ENCODE assay signal across 9 cellular contexts in genomic region chr22:19984201-19984753, GRCh38. TPM values are rescaled to one million over a fixed set of nuclear protein-coding genes. Genes with fewer than 3 reads are reported as not detected.
DNase-seq lines count a peak whose midpoint lies in the region; ATAC-seq and TF ChIP-seq lines count a peak whose summit lies in the region.
"Had no signal": no experiment of that assay in that cellular context is flagged by ENCODE, and none has a peak within 500 bp of the region (broad histone marks: within the 10 kb centered on the region; RNA-seq: fewer than 3 reads in every experiment).

No MANE protein-coding gene starts in this region.

- H3K27me3 Mint-ChIP-seq in activated CD4-positive, alpha-beta T cell treated with anti-CD3 and anti-CD28 coated beads for 36 hours, result no peaks in the 10 kb centered on the region
- peaks cover 5% of the 10 kb centered on the region for H3K27me3 Mint-ChIP-seq in glutamatergic neuron (ENCODE audit: unreplicated experiment)

- H3K27ac Mint-ChIP-seq in activated CD4-positive, alpha-beta T cell treated with anti-CD3 and anti-CD28 coated beads for 36 hours, result no peak overlapping the region
- H3K27ac Mint-ChIP-seq in glutamatergic neuron (ENCODE audit: unreplicated experiment), result peak overlapping the region; percentile 38
- H3K27ac Mint-ChIP-seq: CD4-positive, CD25-positive, alpha-beta regulatory T cell had no signal

- ATAC-seq in activated CD4-positive, alpha-beta T cell treated with anti-CD3 and anti-CD28 coated beads for 36 hours, result peak; percentile 47
- ATAC-seq in SK-N-SH treated with all-trans-retinoic acid at 6 μM for 48 hours, result peak; percentile 55
- ATAC-seq in HG02763 (IDR thresholded peaks at IDR 0.05; ENCODE audit: unreplicated experiment), result no peak
- ATAC-seq in GM19455 (IDR thresholded peaks at IDR 0.05; ENCODE audit: unreplicated experiment), result no peak
- no peak for ATAC-seq in GM21526 (IDR thresholded peaks at IDR 0.05; ENCODE audit: low FRiP score, unreplicated experiment)

- H3K4me1 Mint-ChIP-seq in activated CD4-positive, alpha-beta T cell treated with anti-CD3 and anti-CD28 coated beads for 36 hours, result no peaks in the 10 kb centered on the region
- H3K4me1 Mint-ChIP-seq in glutamatergic neuron (ENCODE audit: low read depth, unreplicated experiment), result peaks cover 2% of the 10 kb centered on the region

- H3K4me3 Mint-ChIP-seq in activated CD4-positive, alpha-beta T cell treated with anti-CD3 and anti-CD28 coated beads for 36 hours, result no peak overlapping the region
- H3K4me3 Mint-ChIP-seq in glutamatergic neuron (ENCODE audit: unreplicated experiment), result no peak overlapping the region

- peaks cover 1% of the 10 kb centered on the region for H3K36me3 Mint-ChIP-seq in activated CD4-positive, alpha-beta T cell treated with anti-CD3 and anti-CD28 coated beads for 36 hours (ENCODE audit: low read depth)
- H3K36me3 Mint-ChIP-seq in glutamatergic neuron (ENCODE audit: unreplicated experiment), result no peaks in the 10 kb centered on the region
- H3K36me3 Mint-ChIP-seq: CD4-positive, CD25-positive, alpha-beta regulatory T cell had no signal

- intact Hi-C loops in activated CD4-positive, alpha-beta T cell treated with anti-CD3 and anti-CD28 coated beads for 36 hours (cut with DNase I, micrococcal nuclease), result loop anchor here in 1 of 2 experiments (10.0 kb wide), 1 partner anchor 471 kb away; no protein-coding TSS in a partner anchor

- no peak for TF ChIP-seq CTCF in glutamatergic neuron (IDR thresholded peaks at IDR 0.05; ENCODE audit: partially characterized antibody, unreplicated experiment)

- POLR2A ChIA-PET in activated CD4-positive, alpha-beta T cell treated with anti-CD3 and anti-CD28 coated beads for 36 hours (lab: Charles Lee), result no interaction called here

- CTCF ChIA-PET in activated CD4-positive, alpha-beta T cell treated with anti-CD3 and anti-CD28 coated beads for 36 hours (lab: Charles Lee), result interaction anchor here (0.7 kb wide), 2 partner anchors 13 to 32 kb away, joined by 3 read pairs; no protein-coding TSS in a partner anchor

- H3K9me3 Mint-ChIP-seq in activated CD4-positive, alpha-beta T cell treated with anti-CD3 and anti-CD28 coated beads for 36 hours (ENCODE audit: low read depth), result no peaks in the 10 kb centered on the region
- peaks cover 4% of the 10 kb centered on the region for H3K9me3 Mint-ChIP-seq in glutamatergic neuron (ENCODE audit: unreplicated experiment)
- H3K9me3 Mint-ChIP-seq: CD4-positive, CD25-positive, alpha-beta regulatory T cell had no signal

- DNase-seq in activated CD4-positive, alpha-beta T cell treated with anti-CD3 and anti-CD28 coated beads for 36 hours, result peak; percentile 50
- no peak for DNase-seq in activated CD4-positive, alpha-beta T cell treated with anti-CD3 and anti-CD28 coated beads for 1 hour
- DNase-seq in glutamatergic neuron, result no peak
- DNase-seq in stromal cell of bone marrow (ENCODE audit: low read depth), result peak; percentile 22
- DNase-seq: CD4-positive, CD25-positive, alpha-beta regulatory T cell had no signal

TF ChIP-seq in SK-N-SH treated with all-trans-retinoic acid at 6 μM for 48 hours, 23 proteins besides CTCF, POLR2A, EP300 and RAD21:
- TF ChIP-seq CREB5 (CRISPR knock-in tag; IDR thresholded peaks at IDR 0.05; ENCODE audit: low read depth) (peak; percentile 51; the same call in 1 of the 2 replicates), ZFP3 (CRISPR knock-in tag; IDR thresholded peaks at IDR 0.05) (no peak)

RNA-seq across cellular contexts. Expression of gene ARVCF, which starts 32.3 kb away (rescaled TPM):
- 1 to 10 TPM; 1.3 to 2.1 TPM for total RNA-seq in activated CD4-positive, alpha-beta T cell treated with anti-CD3 and anti-CD28 coated beads for 36 hours
- 119 TPM for total RNA-seq in glutamatergic neuron (ENCODE audit: unreplicated experiment)

RNA-seq across cellular contexts. Expression of gene TANGO2, which starts 36.6 kb away (rescaled TPM):
- 10 to 100 TPM; 20.3 to 22.8 TPM for total RNA-seq in activated CD4-positive, alpha-beta T cell treated with anti-CD3 and anti-CD28 coated beads for 36 hours
- total RNA-seq in glutamatergic neuron (ENCODE audit: unreplicated experiment), result 31.8 TPM

RNA-seq across cellular contexts. Expression of gene TXNRD2, which starts 42.7 kb away (rescaled TPM):
- 10 to 100 TPM; 24.1 to 25.3 TPM for total RNA-seq in activated CD4-positive, alpha-beta T cell treated with anti-CD3 and anti-CD28 coated beads for 36 hours
- total RNA-seq in glutamatergic neuron (ENCODE audit: unreplicated experiment), result 6.4 TPM

RNA-seq across cellular contexts. Expression of gene COMT, which starts 42.7 kb away (rescaled TPM):
- total RNA-seq in activated CD4-positive, alpha-beta T cell treated with anti-CD3 and anti-CD28 coated beads for 36 hours, result 10 to 100 TPM; 63.5 to 78.5 TPM
- 34.8 TPM for total RNA-seq in glutamatergic neuron (ENCODE audit: unreplicated experiment)

Comparison
In these comparisons a context has a peak if more than half of its experiments do, and no peak if none do; other contexts are left out.
1. DNase-seq: peak in activated CD4-positive, alpha-beta T cell treated with anti-CD3 and anti-CD28 coated beads for 36 hours (single experiment) and stromal cell of bone marrow (single experiment); none in activated CD4-positive, alpha-beta T cell treated with anti-CD3 and anti-CD28 coated beads for 1 hour (single experiment) and glutamatergic neuron (single experiment).
2. ATAC-seq: peak in activated CD4-positive, alpha-beta T cell treated with anti-CD3 and anti-CD28 coated beads for 36 hours (single experiment) and SK-N-SH treated with all-trans-retinoic acid at 6 μM for 48 hours (single experiment); none in HG02763 (single experiment), GM19455 (single experiment) and GM21526 (single experiment).
3. RNA of gene ARVCF, which starts 32.3 kb away (total RNA-seq): 119 TPM in glutamatergic neuron (single experiment); 1.3 to 2.1 TPM in activated CD4-positive, alpha-beta T cell treated with anti-CD3 and anti-CD28 coated beads for 36 hours; every median in the first group is over 10 times any median in the second.